Comparison of ENCODE assay signal across 10 cellular contexts in genomic region chr6:142377112-142377848, GRCh38.
A peak's percentile ranks its signal among the peaks of the same experiment; 100 is the strongest.
DNase-seq lines count a peak whose midpoint lies in the region; ATAC-seq, FAIRE-seq and TF ChIP-seq lines count a peak whose summit lies in the region.
"Had no signal": no experiment of that assay in that cellular context is flagged by ENCODE, and none has a peak within 500 bp of the region (broad histone marks: within the 10 kb centered on the region; RNA-seq: fewer than 3 reads in every experiment).

No MANE protein-coding gene starts in this region.

- no peak for TF ChIP-seq RAD21 in H1 (IDR thresholded peaks at IDR 0.05 in 1 of 2, conservative IDR thresholded peaks at IDR 0.05 in 1 of 2; ENCODE audit: low read depth in 2 of 2, low read length in 2 of 2)

- H2AK5ac ChIP-seq in H1 (ENCODE audit: low read depth, low read length) (no peak overlapping the region), trophoblast cell (ENCODE audit: low read length) (no peak overlapping the region)

- H3K4me1 ChIP-seq in H1 (replicated peaks in 1 of 4; ENCODE audit: control insufficient read depth in 3 of 4, insufficient read depth in 4 of 4, low read length in 3 of 4) (peaks cover 0 to 4% (median 0%) of the 10 kb centered on the region in 4 experiments; a peak in 1 of 7 replicates), trophoblast cell (ENCODE audit: control insufficient read depth in 1 of 2, insufficient read depth in 2 of 2, low read length in 2 of 2) (peaks cover 11 to 17% of the 10 kb centered on the region in 2 experiments)

- ATAC-seq in HG03439 (IDR thresholded peaks at IDR 0.05; ENCODE audit: unreplicated experiment) = no peak
- no peak for ATAC-seq in GM18519 (IDR thresholded peaks at IDR 0.05; ENCODE audit: low FRiP score, unreplicated experiment)
- no peak for ATAC-seq in HG03342 (IDR thresholded peaks at IDR 0.05; ENCODE audit: unreplicated experiment)

- no peak for FAIRE-seq in H1 (lab: Jason Lieb, UNC)

- no peaks in the 10 kb centered on the region for H4K20me1 ChIP-seq in H1 (replicated peaks in 1 of 2; ENCODE audit: control insufficient read depth in 1 of 2, insufficient read depth in 2 of 2, low read length in 2 of 2)

- H3K14ac ChIP-seq in H1 (ENCODE audit: insufficient read length) = no peak overlapping the region
- peak overlapping the region; percentile 77 for H3K14ac ChIP-seq in trophoblast cell (ENCODE audit: low read length)

- no peak overlapping the region for H3K23ac ChIP-seq in H1 (ENCODE audit: insufficient read length)
- H3K23ac ChIP-seq in trophoblast cell (ENCODE audit: low read length) = no peak overlapping the region

- H3K9ac ChIP-seq in H1 (replicated peaks in 1 of 4; ENCODE audit: extremely low read depth in 1 of 4, low read depth in 3 of 4, low read length in 3 of 4) = no peak overlapping the region
- no peak overlapping the region for H3K9ac ChIP-seq in trophoblast cell (ENCODE audit: low read length)

- H4K8ac ChIP-seq in H1 (ENCODE audit: extremely low read depth, insufficient read depth, low read length) (no peak overlapping the region; the same call in 1 of the 2 replicates), trophoblast cell (ENCODE audit: low read depth, low read length) (peak overlapping the region; percentile 87)

- H3K79me1 ChIP-seq in H1 (ENCODE audit: low read depth, low read length) (no peaks in the 10 kb centered on the region), trophoblast cell (ENCODE audit: low read length) (peaks cover 26% of the 10 kb centered on the region)

- H3K27me3 ChIP-seq in H7 (ENCODE audit: control insufficient read depth, insufficient read depth, low read length) (no peaks in the 10 kb centered on the region), H1 (replicated peaks in 1 of 4; ENCODE audit: control insufficient read depth in 3 of 4, extremely low read depth in 1 of 4, insufficient read depth in 3 of 4, low read length in 3 of 4) (no peaks in the 10 kb centered on the region), trophoblast cell (ENCODE audit: insufficient read depth, low read length) (no peaks in the 10 kb centered on the region)

- H3K56ac ChIP-seq in H1 (replicated peaks; ENCODE audit: insufficient read length, low read depth, low read length) = no peak overlapping the region

- H3K9me3 ChIP-seq in H1 (ENCODE audit: insufficient read depth in 2 of 2, low read depth in 1 of 2, low read length in 1 of 2) (no peaks in the 10 kb centered on the region), trophoblast cell (ENCODE audit: insufficient read depth, low read depth, low read length) (no peaks in the 10 kb centered on the region)

- H4K91ac ChIP-seq in H1 (replicated peaks; ENCODE audit: insufficient read length, low read length) = no peak overlapping the region
- H4K91ac ChIP-seq in trophoblast cell (ENCODE audit: low read depth, low read length) = peak overlapping the region; percentile 83

- H2BK12ac ChIP-seq in H1 (ENCODE audit: low read depth, low read length) = no peak overlapping the region
- H2BK12ac ChIP-seq in trophoblast cell (ENCODE audit: low read length) = peak overlapping the region; percentile 80

- H3K18ac ChIP-seq in H1 (ENCODE audit: extremely low read depth, low read length) (no peak overlapping the region), trophoblast cell (ENCODE audit: low read length) (no peak overlapping the region)

- no peak overlapping the region for H2BK5ac ChIP-seq in H1 (ENCODE audit: low read depth, low read length)
- H2BK5ac ChIP-seq in trophoblast cell (ENCODE audit: low read depth, low read length, poor library complexity) = peak overlapping the region; percentile 93

- H3K23me2 ChIP-seq in H1 (ENCODE audit: low read depth, low read length) = no peaks in the 10 kb centered on the region

- no peak overlapping the region for H3K4me3 ChIP-seq in H7 (ENCODE audit: insufficient read depth, low read depth, low read length)
- no peak overlapping the region for H3K4me3 ChIP-seq in H1 (ENCODE audit: extremely low read depth in 1 of 4, insufficient read depth in 2 of 4, low read depth in 3 of 4, low read length in 4 of 4)
- H3K4me3 ChIP-seq in trophoblast cell (ENCODE audit: low read depth, low read length) = no peak overlapping the region

- TF ChIP-seq POLR2A in H1 (IDR thresholded peaks at IDR 0.05; ENCODE audit: control extremely low read depth in 1 of 2, low read depth in 2 of 2, low read length in 2 of 2) = 0 out of 3 replicates have a peak, but pooled peaks of 1 of the 2 experiments have one; percentile 23

- no peak overlapping the region for H4K12ac ChIP-seq in trophoblast cell (ENCODE audit: low read depth, low read length)

- 70% methylated on average over 11 of the region's 11 CpGs; no CpG with 5 or more reads in 1 of the 2 experiments for WGBS in H1 (ENCODE audit: extremely low coverage in 1 of 2, insufficient coverage in 1 of 2, insufficient read length in 1 of 2, insufficient replicate concordance in 2 of 2, low coverage in 1 of 2, low lambda C conversion rate in 2 of 2, missing lambda C conversion rate in 1 of 2), 2 experiments
- WGBS in trophoblast cell (ENCODE audit: extremely low coverage, insufficient coverage, insufficient read length) = no CpG with 5 or more reads among the region's 11 CpGs

- H3K27ac ChIP-seq in H1 (ENCODE audit: low read depth, low read length) = no peak overlapping the region
- H3K27ac ChIP-seq in trophoblast cell (ENCODE audit: low read depth, low read length) = peak overlapping the region; percentile 97

- H4K5ac ChIP-seq in H1 (ENCODE audit: insufficient read length, low read depth, low read length) = no peak overlapping the region

- no peak overlapping the region for H3K4ac ChIP-seq in H1 (replicated peaks; ENCODE audit: insufficient read length, low read depth, low read length)
- H3K4ac ChIP-seq in trophoblast cell (ENCODE audit: low read depth, low read length) = peak overlapping the region; percentile 69

- peak; percentile 56 for DNase-seq in H7
- peak; percentile 97 for DNase-seq in NCI-H2171 treated with DMSO at 0.1 percent for 48 hours (lab: John Stamatoyannopoulos, UW)
- peak; percentile 47 to 65 for DNase-seq in H1 (ENCODE audit: low read depth in 1 of 2, low spot score in 2 of 2)
- peak in 1 of 2 donors; percentile 23 for DNase-seq in trophoblast cell
- no peak for DNase-seq in NCI-H2227 treated with DMSO at 0.1 percent for 48 hours (lab: John Stamatoyannopoulos, UW)
- DNase-seq: activated CD4-positive, alpha-beta memory T cell treated with anti-CD3 and anti-CD28 coated beads, Interleukin-2, amount 10 ng/mL, durations not matched to agents 7 days and 5 days; stimulated activated CD4-positive, alpha-beta T cell treated with anti-CD3 and anti-CD28 coated beads, Interleukin-2, amount 100 ng/mL, for 24 hours had no signal

- H2BK120ac ChIP-seq in H1 (replicated peaks; ENCODE audit: low read depth, low read length) (no peak overlapping the region), trophoblast cell (ENCODE audit: insufficient read depth, low read length, poor library complexity) (peak overlapping the region; percentile 91)

- no peak overlapping the region for H2BK20ac ChIP-seq in H1 (ENCODE audit: low read length)

- H3K4me2 ChIP-seq in H1 (ENCODE audit: insufficient read depth in 1 of 2, low read depth in 2 of 2, low read length in 2 of 2) (no peak overlapping the region), trophoblast cell (ENCODE audit: low read length) (no peak overlapping the region)

- H3K79me2 ChIP-seq in H1 (ENCODE audit: control insufficient read depth in 1 of 2, insufficient read depth in 2 of 2, low read length in 2 of 2) = no peaks in the 10 kb centered on the region
- peaks cover 3% of the 10 kb centered on the region for H3K79me2 ChIP-seq in trophoblast cell (ENCODE audit: control insufficient read depth, insufficient read depth, low read length, poor library complexity)

- no peak for TF ChIP-seq CTCF in H1 (IDR thresholded peaks at IDR 0.05; ENCODE audit: control extremely low read depth in 1 of 3, insufficient read depth in 1 of 3, low read depth in 1 of 3, low read length in 3 of 3)

- H3K36me3 ChIP-seq in H7 (replicated peaks; ENCODE audit: control insufficient read depth, insufficient read depth, low read length) (no peaks in the 10 kb centered on the region), H1 (ENCODE audit: control insufficient read depth in 2 of 4, insufficient read depth in 4 of 4, low read length in 3 of 4) (no peaks in the 10 kb centered on the region), trophoblast cell (ENCODE audit: control insufficient read depth in 1 of 2, insufficient read depth in 2 of 2, low read length in 2 of 2) (no peaks in the 10 kb centered on the region)

- CTCF ChIA-PET in H1 (lab: Charles Lee; ENCODE audit: partially characterized antibody) = interaction anchor here (0.6 to 2.5 kb wide), 6 partner anchors 9 to 217 kb away, joined by 3 to 9 read pairs (median 4); no protein-coding TSS in a partner anchor

- TF ChIP-seq EP300 in H1 (IDR thresholded peaks at IDR 0.05; ENCODE audit: borderline replicate concordance in 1 of 2, low read depth in 2 of 2, low read length in 2 of 2) = no peak

- H2BK15ac ChIP-seq in H1 (ENCODE audit: low read length) = no peak overlapping the region

- POLR2A ChIA-PET in H1 (lab: Charles Lee; ENCODE audit: partially characterized antibody) = no interaction called here

- peak overlapping the region; percentile 98 for H2AFZ ChIP-seq in H1 (ENCODE audit: low read length)
- no peak overlapping the region for H2AFZ ChIP-seq in trophoblast cell (ENCODE audit: insufficient read depth, low read length, poor library complexity)

TF ChIP-seq in H1, 55 proteins besides CTCF, POLR2A, EP300 and RAD21:
- TF ChIP-seq RNF2 (IDR thresholded peaks at IDR 0.05; ENCODE audit: borderline replicate concordance, low read depth, low read length, missing control alignments, poor library complexity, severe bottlenecking) (no peak), USF2 (IDR thresholded peaks at IDR 0.05; ENCODE audit: low read length) (no peak), BACH1 (IDR thresholded peaks at IDR 0.05; ENCODE audit: low read length) (no peak), BRCA1 (IDR thresholded peaks at IDR 0.05; ENCODE audit: low read depth, low read length) (no peak), SIRT6 (IDR thresholded peaks at IDR 0.05; ENCODE audit: low read length) (no peak), KDM5A (IDR thresholded peaks at IDR 0.05; ENCODE audit: low read length) (no peak), JUND (IDR thresholded peaks at IDR 0.05; ENCODE audit: low read length) (no peak)
